In the genomic region with DNA sequence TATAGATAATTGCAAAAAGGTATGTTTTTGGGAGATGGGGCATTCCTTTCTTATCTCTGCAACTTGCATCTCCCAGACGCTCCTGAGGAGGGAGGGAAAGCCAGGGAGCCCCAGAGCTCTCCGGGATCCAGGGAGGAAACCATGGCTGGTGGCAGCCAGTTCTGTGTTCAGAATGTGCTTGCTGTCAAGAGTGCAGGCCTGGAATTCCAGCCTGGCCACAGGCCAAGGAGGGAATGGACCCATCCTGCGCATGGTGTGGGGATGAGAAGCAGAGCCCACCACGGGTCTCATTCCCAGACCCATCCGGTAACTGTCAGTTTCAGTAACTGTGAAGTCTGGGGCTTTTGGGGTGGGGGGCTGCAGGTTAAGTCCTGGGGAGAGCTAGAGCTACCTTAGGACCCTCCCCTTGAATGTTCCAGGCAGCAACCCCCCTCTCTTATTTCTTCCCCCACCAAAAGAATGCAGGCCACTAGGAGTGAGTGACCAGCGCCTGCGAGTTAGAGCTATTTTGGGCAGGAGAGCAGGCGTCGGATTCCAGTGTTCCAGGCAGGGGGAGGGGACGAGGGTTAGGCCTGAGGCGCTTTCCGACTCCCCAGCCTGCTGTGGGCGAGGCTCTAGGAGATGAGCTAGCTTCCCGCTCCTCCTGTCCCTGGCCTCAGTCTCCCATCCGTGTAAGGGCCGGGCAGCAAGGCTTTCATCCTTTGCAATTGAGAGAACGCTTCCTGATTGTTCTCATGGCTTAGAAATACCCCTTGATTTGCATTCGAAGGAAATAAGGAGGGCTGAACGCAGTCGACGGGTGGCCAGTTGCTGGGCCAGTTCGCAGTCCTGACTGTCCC, we compare ENCODE assay signal across 1 cellular context.
TF ChIP-seq lines count a peak whose summit lies in the region.

No MANE protein-coding gene starts in this region.

TF ChIP-seq in HepG2, 621 proteins besides CTCF, POLR2A, EP300 and RAD21 (continued from another document and continues in another):
- TF ChIP-seq TBX2 (CRISPR knock-in tag; IDR thresholded peaks at IDR 0.05; ENCODE audit: borderline replicate concordance): no peak
- TF ChIP-seq, protein P1, sequence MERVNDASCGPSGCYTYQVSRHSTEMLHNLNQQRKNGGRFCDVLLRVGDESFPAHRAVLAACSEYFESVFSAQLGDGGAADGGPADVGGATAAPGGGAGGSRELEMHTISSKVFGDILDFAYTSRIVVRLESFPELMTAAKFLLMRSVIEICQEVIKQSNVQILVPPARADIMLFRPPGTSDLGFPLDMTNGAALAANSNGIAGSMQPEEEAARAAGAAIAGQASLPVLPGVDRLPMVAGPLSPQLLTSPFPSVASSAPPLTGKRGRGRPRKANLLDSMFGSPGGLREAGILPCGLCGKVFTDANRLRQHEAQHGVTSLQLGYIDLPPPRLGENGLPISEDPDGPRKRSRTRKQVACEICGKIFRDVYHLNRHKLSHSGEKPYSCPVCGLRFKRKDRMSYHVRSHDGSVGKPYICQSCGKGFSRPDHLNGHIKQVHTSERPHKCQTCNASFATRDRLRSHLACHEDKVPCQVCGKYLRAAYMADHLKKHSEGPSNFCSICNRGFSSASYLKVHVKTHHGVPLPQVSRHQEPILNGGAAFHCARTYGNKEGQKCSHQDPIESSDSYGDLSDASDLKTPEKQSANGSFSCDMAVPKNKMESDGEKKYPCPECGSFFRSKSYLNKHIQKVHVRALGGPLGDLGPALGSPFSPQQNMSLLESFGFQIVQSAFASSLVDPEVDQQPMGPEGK (CRISPR knock-in tag; IDR thresholded peaks at IDR 0.05): peak; percentile 45; the same call in 1 of the 2 replicates
- peak; percentile 34 for TF ChIP-seq KMT2B (CRISPR knock-in tag; IDR thresholded peaks at IDR 0.05)
- TF ChIP-seq, protein P2, sequence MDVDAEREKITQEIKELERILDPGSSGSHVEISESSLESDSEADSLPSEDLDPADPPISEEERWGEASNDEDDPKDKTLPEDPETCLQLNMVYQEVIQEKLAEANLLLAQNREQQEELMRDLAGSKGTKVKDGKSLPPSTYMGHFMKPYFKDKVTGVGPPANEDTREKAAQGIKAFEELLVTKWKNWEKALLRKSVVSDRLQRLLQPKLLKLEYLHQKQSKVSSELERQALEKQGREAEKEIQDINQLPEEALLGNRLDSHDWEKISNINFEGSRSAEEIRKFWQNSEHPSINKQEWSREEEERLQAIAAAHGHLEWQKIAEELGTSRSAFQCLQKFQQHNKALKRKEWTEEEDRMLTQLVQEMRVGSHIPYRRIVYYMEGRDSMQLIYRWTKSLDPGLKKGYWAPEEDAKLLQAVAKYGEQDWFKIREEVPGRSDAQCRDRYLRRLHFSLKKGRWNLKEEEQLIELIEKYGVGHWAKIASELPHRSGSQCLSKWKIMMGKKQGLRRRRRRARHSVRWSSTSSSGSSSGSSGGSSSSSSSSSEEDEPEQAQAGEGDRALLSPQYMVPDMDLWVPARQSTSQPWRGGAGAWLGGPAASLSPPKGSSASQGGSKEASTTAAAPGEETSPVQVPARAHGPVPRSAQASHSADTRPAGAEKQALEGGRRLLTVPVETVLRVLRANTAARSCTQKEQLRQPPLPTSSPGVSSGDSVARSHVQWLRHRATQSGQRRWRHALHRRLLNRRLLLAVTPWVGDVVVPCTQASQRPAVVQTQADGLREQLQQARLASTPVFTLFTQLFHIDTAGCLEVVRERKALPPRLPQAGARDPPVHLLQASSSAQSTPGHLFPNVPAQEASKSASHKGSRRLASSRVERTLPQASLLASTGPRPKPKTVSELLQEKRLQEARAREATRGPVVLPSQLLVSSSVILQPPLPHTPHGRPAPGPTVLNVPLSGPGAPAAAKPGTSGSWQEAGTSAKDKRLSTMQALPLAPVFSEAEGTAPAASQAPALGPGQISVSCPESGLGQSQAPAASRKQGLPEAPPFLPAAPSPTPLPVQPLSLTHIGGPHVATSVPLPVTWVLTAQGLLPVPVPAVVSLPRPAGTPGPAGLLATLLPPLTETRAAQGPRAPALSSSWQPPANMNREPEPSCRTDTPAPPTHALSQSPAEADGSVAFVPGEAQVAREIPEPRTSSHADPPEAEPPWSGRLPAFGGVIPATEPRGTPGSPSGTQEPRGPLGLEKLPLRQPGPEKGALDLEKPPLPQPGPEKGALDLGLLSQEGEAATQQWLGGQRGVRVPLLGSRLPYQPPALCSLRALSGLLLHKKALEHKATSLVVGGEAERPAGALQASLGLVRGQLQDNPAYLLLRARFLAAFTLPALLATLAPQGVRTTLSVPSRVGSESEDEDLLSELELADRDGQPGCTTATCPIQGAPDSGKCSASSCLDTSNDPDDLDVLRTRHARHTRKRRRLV (CRISPR knock-in tag; IDR thresholded peaks at IDR 0.05): 0 out of 2 replicates have a peak, but pooled peaks have one; percentile 60
- TF ChIP-seq ZIK1 (CRISPR knock-in tag; IDR thresholded peaks at IDR 0.05; ENCODE audit: borderline replicate concordance, low read depth): no peak
- TF ChIP-seq, protein P3, sequence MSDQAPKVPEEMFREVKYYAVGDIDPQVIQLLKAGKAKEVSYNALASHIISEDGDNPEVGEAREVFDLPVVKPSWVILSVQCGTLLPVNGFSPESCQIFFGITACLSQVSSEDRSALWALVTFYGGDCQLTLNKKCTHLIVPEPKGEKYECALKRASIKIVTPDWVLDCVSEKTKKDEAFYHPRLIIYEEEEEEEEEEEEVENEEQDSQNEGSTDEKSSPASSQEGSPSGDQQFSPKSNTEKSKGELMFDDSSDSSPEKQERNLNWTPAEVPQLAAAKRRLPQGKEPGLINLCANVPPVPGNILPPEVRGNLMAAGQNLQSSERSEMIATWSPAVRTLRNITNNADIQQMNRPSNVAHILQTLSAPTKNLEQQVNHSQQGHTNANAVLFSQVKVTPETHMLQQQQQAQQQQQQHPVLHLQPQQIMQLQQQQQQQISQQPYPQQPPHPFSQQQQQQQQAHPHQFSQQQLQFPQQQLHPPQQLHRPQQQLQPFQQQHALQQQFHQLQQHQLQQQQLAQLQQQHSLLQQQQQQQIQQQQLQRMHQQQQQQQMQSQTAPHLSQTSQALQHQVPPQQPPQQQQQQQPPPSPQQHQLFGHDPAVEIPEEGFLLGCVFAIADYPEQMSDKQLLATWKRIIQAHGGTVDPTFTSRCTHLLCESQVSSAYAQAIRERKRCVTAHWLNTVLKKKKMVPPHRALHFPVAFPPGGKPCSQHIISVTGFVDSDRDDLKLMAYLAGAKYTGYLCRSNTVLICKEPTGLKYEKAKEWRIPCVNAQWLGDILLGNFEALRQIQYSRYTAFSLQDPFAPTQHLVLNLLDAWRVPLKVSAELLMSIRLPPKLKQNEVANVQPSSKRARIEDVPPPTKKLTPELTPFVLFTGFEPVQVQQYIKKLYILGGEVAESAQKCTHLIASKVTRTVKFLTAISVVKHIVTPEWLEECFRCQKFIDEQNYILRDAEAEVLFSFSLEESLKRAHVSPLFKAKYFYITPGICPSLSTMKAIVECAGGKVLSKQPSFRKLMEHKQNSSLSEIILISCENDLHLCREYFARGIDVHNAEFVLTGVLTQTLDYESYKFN (CRISPR knock-in tag; conservative IDR thresholded peaks at IDR 0.05): peak; percentile 16
- no peak for TF ChIP-seq SMAD3 (CRISPR knock-in tag; IDR thresholded peaks at IDR 0.05)
- no peak for TF ChIP-seq RARG (CRISPR knock-in tag; IDR thresholded peaks at IDR 0.05; ENCODE audit: low read depth)
- no peak for TF ChIP-seq TMF1 (CRISPR knock-in tag; IDR thresholded peaks at IDR 0.05; ENCODE audit: low read depth)
- TF ChIP-seq ZNF720 (CRISPR knock-in tag; IDR thresholded peaks at IDR 0.05): no peak
- TF ChIP-seq ETV6 (CRISPR knock-in tag; conservative IDR thresholded peaks at IDR 0.05): no peak; the same call in 1 of the 2 replicates
- no peak for TF ChIP-seq RFX3 (CRISPR knock-in tag; IDR thresholded peaks at IDR 0.05)
- TF ChIP-seq ZNF644 (CRISPR knock-in tag; IDR thresholded peaks at IDR 0.05; ENCODE audit: low read depth): no peak
- TF ChIP-seq, protein P4, sequence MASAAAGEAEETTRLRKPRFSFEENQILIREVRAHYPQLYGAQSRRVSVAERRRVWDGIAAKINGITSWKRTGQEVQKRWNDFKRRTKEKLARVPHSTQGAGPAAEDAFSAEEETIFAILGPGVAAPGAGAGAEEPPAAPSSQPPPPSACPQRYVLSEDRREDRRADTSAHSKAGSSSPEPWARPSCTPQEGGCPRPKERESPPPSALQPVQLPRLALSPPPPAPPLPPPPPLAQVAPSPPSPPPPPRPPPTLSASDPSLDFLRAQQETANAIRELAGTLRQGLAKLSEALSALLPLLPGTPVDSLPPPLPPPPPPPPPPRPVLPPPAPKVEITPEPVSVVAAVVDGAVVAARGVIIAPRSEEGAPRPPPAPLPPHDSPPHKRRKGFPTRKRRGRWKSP (CRISPR knock-in tag; IDR thresholded peaks at IDR 0.05): no peak; the same call in 1 of the 2 replicates
- no peak for TF ChIP-seq HNF4G (IDR thresholded peaks at IDR 0.05; ENCODE audit: borderline replicate concordance, low read depth, low read length)
- no peak; the same call in 1 of the 2 replicates for TF ChIP-seq HNF4G (CRISPR knock-in tag; IDR thresholded peaks at IDR 0.05; ENCODE audit: borderline replicate concordance, low read depth)
- TF ChIP-seq, protein P5, sequence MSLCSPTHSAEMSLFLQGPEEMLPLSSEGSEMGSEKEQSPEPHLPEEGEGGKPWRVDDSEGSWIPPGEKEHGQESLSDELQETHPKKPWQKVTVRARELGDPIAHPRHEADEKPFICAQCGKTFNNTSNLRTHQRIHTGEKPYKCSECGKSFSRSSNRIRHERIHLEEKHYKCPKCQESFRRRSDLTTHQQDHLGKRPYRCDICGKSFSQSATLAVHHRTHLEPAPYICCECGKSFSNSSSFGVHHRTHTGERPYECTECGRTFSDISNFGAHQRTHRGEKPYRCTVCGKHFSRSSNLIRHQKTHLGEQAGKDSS (CRISPR knock-in tag; IDR thresholded peaks at IDR 0.05; ENCODE audit: borderline replicate concordance, low read depth): 0 out of 2 replicates have a peak, but pooled peaks have one; percentile 39
- TF ChIP-seq HOXD1 (CRISPR knock-in tag; IDR thresholded peaks at IDR 0.05): no peak
- TF ChIP-seq HOXA3 (CRISPR knock-in tag; IDR thresholded peaks at IDR 0.05): 0 out of 2 replicates have a peak, but pooled peaks have one; percentile 12
- TF ChIP-seq, protein P6, sequence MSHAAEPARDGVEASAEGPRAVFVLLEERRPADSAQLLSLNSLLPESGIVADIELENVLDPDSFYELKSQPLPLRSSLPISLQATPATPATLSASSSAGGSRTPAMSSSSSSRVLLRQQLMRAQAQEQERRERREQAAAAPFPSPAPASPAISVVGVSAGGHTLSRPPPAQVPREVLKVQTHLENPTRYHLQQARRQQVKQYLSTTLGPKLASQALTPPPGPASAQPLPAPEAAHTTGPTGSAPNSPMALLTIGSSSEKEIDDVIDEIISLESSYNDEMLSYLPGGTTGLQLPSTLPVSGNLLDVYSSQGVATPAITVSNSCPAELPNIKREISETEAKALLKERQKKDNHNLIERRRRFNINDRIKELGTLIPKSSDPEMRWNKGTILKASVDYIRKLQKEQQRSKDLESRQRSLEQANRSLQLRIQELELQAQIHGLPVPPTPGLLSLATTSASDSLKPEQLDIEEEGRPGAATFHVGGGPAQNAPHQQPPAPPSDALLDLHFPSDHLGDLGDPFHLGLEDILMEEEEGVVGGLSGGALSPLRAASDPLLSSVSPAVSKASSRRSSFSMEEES (CRISPR knock-in tag; IDR thresholded peaks at IDR 0.05): no peak
- no peak for TF ChIP-seq KDM2A (CRISPR knock-in tag; IDR thresholded peaks at IDR 0.05; ENCODE audit: borderline replicate concordance, low read depth)
- TF ChIP-seq, protein P7, sequence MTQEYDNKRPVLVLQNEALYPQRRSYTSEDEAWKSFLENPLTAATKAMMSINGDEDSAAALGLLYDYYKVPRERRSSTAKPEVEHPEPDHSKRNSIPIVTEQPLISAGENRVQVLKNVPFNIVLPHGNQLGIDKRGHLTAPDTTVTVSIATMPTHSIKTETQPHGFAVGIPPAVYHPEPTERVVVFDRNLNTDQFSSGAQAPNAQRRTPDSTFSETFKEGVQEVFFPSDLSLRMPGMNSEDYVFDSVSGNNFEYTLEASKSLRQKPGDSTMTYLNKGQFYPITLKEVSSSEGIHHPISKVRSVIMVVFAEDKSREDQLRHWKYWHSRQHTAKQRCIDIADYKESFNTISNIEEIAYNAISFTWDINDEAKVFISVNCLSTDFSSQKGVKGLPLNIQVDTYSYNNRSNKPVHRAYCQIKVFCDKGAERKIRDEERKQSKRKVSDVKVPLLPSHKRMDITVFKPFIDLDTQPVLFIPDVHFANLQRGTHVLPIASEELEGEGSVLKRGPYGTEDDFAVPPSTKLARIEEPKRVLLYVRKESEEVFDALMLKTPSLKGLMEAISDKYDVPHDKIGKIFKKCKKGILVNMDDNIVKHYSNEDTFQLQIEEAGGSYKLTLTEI (CRISPR knock-in tag; conservative IDR thresholded peaks at IDR 0.05): no peak
- no peak for TF ChIP-seq HNF4A (CRISPR knock-in tag; IDR thresholded peaks at IDR 0.05)
- TF ChIP-seq, protein P8, sequence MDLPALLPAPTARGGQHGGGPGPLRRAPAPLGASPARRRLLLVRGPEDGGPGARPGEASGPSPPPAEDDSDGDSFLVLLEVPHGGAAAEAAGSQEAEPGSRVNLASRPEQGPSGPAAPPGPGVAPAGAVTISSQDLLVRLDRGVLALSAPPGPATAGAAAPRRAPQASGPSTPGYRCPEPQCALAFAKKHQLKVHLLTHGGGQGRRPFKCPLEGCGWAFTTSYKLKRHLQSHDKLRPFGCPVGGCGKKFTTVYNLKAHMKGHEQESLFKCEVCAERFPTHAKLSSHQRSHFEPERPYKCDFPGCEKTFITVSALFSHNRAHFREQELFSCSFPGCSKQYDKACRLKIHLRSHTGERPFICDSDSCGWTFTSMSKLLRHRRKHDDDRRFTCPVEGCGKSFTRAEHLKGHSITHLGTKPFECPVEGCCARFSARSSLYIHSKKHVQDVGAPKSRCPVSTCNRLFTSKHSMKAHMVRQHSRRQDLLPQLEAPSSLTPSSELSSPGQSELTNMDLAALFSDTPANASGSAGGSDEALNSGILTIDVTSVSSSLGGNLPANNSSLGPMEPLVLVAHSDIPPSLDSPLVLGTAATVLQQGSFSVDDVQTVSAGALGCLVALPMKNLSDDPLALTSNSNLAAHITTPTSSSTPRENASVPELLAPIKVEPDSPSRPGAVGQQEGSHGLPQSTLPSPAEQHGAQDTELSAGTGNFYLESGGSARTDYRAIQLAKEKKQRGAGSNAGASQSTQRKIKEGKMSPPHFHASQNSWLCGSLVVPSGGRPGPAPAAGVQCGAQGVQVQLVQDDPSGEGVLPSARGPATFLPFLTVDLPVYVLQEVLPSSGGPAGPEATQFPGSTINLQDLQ (CRISPR knock-in tag; IDR thresholded peaks at IDR 0.05): peak; percentile 3; the same call in 1 of the 2 replicates
- no peak for TF ChIP-seq CHD2 (IDR thresholded peaks at IDR 0.05; ENCODE audit: low read depth, low read length)
- TF ChIP-seq ZBTB3 (CRISPR knock-in tag; IDR thresholded peaks at IDR 0.05; ENCODE audit: borderline replicate concordance, low read depth): 0 out of 2 replicates have a peak, but pooled peaks have one; percentile 61
- TF ChIP-seq YEATS2 (CRISPR knock-in tag; IDR thresholded peaks at IDR 0.05; ENCODE audit: borderline replicate concordance): no peak
- no peak for TF ChIP-seq NFYB (CRISPR knock-in tag; IDR thresholded peaks at IDR 0.05)
- TF ChIP-seq ATF7 (IDR thresholded peaks at IDR 0.05): no peak
- TF ChIP-seq ATF7 (CRISPR knock-in tag; IDR thresholded peaks at IDR 0.05): 0 out of 2 replicates have a peak, but pooled peaks have one; percentile 35
- TF ChIP-seq ZNF556 (CRISPR knock-in tag; IDR thresholded peaks at IDR 0.05; ENCODE audit: borderline replicate concordance): 0 out of 2 replicates have a peak, but pooled peaks have one; percentile 53
